10 cellular contexts compared by ENCODE assay signal in genomic region chr14:31286456-31287293, GRCh38.
DNase-seq lines count a peak whose midpoint lies in the region; ATAC-seq, FAIRE-seq and TF ChIP-seq lines count a peak whose summit lies in the region.
"Had no signal": no experiment of that assay in that cellular context is flagged by ENCODE, and none has a peak within 500 bp of the region (broad histone marks: within the 10 kb centered on the region; RNA-seq: fewer than 3 reads in every experiment).

No MANE protein-coding gene starts in this region.

- TF ChIP-seq POLR2A in lower leg skin (IDR thresholded peaks at IDR 0.05) = no peak

- no peak overlapping the region for H3K27ac ChIP-seq in AG04450 (ENCODE audit: low read depth, low read length)
- H3K27ac ChIP-seq in kidney (ENCODE audit: low read depth in 2 of 2, low read length in 2 of 2) = no peak overlapping the region

- TF ChIP-seq CTCF in AG04450 (IDR thresholded peaks at IDR 0.05; ENCODE audit: low read depth, low read length) = 0 out of 2 replicates have a peak, but pooled peaks have one; percentile 24
- peak; percentile 36 for TF ChIP-seq CTCF in GM13977 (IDR thresholded peaks at IDR 0.05; ENCODE audit: extremely low read depth, insufficient read depth, missing control alignments)
- TF ChIP-seq CTCF in kidney (IDR thresholded peaks at IDR 0.05; ENCODE audit: borderline replicate concordance, extremely low read depth, insufficient read depth) = peak; percentile 13
- TF ChIP-seq CTCF in lower leg skin (IDR thresholded peaks at IDR 0.05) = peak in 1 of 3 donors; percentile 36

- CTCF ChIA-PET in AG04450 (lab: Charles Lee) = no interaction called here

- POLR2A ChIA-PET in AG04450 (lab: Yijun Ruan, JAX) = no interaction called here

- intact Hi-C loops in kidney (cut with DNase I) (no loop called here), lower leg skin (cut with DNase I; ENCODE audit: low total_unique reads) (no loop called here)

- no peaks in the 10 kb centered on the region for H3K36me3 ChIP-seq in kidney (ENCODE audit: control insufficient read depth in 1 of 2, insufficient read depth in 2 of 2, low read length in 2 of 2)

- H3K9me3 ChIP-seq in AG04450 (ENCODE audit: control insufficient read depth, insufficient read depth, low read length) (peaks cover 5% of the 10 kb centered on the region; the same call in 1 of the 2 replicates), kidney (ENCODE audit: control insufficient read depth in 1 of 2, low read length in 2 of 2) (no peaks in the 10 kb centered on the region)

- FAIRE-seq in kidney (lab: Jason Lieb, UNC) = no peak
- FAIRE-seq: GM12892 had no signal

- H3K27ac Mint-ChIP-seq in immature natural killer cell = no peak overlapping the region
- H3K27ac Mint-ChIP-seq: activated naive CD8-positive, alpha-beta T cell had no signal

- in situ Hi-C loops in GM13977 (cut with MboI; ENCODE audit: low pct_unique_long_range_greater_than_20kb, low sequenced_read_pairs, unreplicated experiment) = no loop called here

- no peak overlapping the region for H3K4me3 Mint-ChIP-seq in activated T-cell treated with anti-CD3 and anti-CD28 coated beads, Interleukin-2, amount 50 U/mL, for 4 hours
- H3K4me3 Mint-ChIP-seq in immature natural killer cell = no peak overlapping the region
- H3K4me3 Mint-ChIP-seq: activated naive CD8-positive, alpha-beta T cell had no signal

- no peaks in the 10 kb centered on the region for H3K27me3 ChIP-seq in AG04450 (ENCODE audit: control insufficient read depth, insufficient read depth, low read length)

- DNase-seq in AG04450 (ENCODE audit: low read depth, low spot score) (no peak), GM13977 (ENCODE audit: low spot score) (no peak), kidney (no peak), SKM-1 treated with dmso at 0.1 percent for 144 hours (lab: John Stamatoyannopoulos, UW; ENCODE audit: unreplicated experiment) (no peak), immature natural killer cell (no peak), lower leg skin (ENCODE audit: low spot score in 2 of 2) (no peak), SIG-M5 (lab: John Stamatoyannopoulos, UW) (no peak)
- DNase-seq in activated T-cell treated with anti-CD3 and anti-CD28 coated beads, Interleukin-2, amount 50 U/mL, for 4 hours = peak; percentile 4

- H3K27me3 Mint-ChIP-seq in activated T-cell treated with anti-CD3 and anti-CD28 coated beads, Interleukin-2, amount 50 U/mL, for 4 hours (ENCODE audit: low read depth) = no peaks in the 10 kb centered on the region
- peaks cover 0 to 4% (median 0%) of the 10 kb centered on the region in 3 donors for H3K27me3 Mint-ChIP-seq in immature natural killer cell (ENCODE audit: low read depth in 3 of 3)
- H3K27me3 Mint-ChIP-seq: activated naive CD8-positive, alpha-beta T cell had no signal

- no peak overlapping the region for H3K4me3 ChIP-seq in AG04450 (ENCODE audit: low read depth, low read length)
- no peak overlapping the region for H3K4me3 ChIP-seq in kidney (ENCODE audit: low read length in 2 of 2)
- no peak overlapping the region for H3K4me3 ChIP-seq in lower leg skin (ENCODE audit: low read depth, poor library complexity, severe bottlenecking)

- WGBS in lower leg skin, 2 donors = 92 to 93% methylated on average over 12 of the region's 12 CpGs

- peak in 1 of 2 donors; percentile 56 for ATAC-seq in activated T-cell treated with anti-CD3 and anti-CD28 coated beads, Interleukin-2, amount 50 U/mL, for 4 hours

- no peaks in the 10 kb centered on the region for H3K36me3 Mint-ChIP-seq in activated T-cell treated with anti-CD3 and anti-CD28 coated beads, Interleukin-2, amount 50 U/mL, for 4 hours (ENCODE audit: insufficient read depth)
- H3K36me3 Mint-ChIP-seq in immature natural killer cell = no peaks in the 10 kb centered on the region
- H3K36me3 Mint-ChIP-seq: activated naive CD8-positive, alpha-beta T cell had no signal

- no peaks in the 10 kb centered on the region for H3K4me1 Mint-ChIP-seq in activated T-cell treated with anti-CD3 and anti-CD28 coated beads, Interleukin-2, amount 50 U/mL, for 4 hours (ENCODE audit: low read depth)
- peaks cover 0 to 8% of the 10 kb centered on the region in 2 donors for H3K4me1 Mint-ChIP-seq in immature natural killer cell

- no peak overlapping the region for H3K9ac ChIP-seq in kidney (ENCODE audit: low read length in 2 of 2)

- H3K9me3 Mint-ChIP-seq in activated T-cell treated with anti-CD3 and anti-CD28 coated beads, Interleukin-2, amount 50 U/mL, for 4 hours = no peaks in the 10 kb centered on the region
- H3K9me3 Mint-ChIP-seq in immature natural killer cell = no peaks in the 10 kb centered on the region

- no peaks in the 10 kb centered on the region for H3K4me1 ChIP-seq in kidney (ENCODE audit: control insufficient read depth in 1 of 2, insufficient read depth in 1 of 2, low read depth in 1 of 2, low read length in 2 of 2)
